In the genomic region with DNA sequence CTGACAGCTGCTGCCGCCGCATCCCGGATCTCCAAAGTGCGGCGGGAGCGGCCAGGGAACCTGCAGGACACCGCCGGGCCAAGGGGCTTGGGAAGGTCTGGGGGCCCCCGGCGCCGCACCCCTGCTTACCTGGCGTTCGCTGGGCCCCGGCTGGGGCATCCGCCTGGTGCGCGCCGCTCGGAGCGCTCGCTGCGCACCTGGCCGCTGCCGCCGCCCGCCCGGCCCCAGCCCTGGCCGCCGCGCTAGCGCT, we compare ENCODE assay signal across 8 cellular contexts. TPM values are rescaled to one million over a fixed set of nuclear protein-coding genes. Genes with fewer than 3 reads are reported as not detected.
DNase-seq lines count a peak whose midpoint lies in the region; ATAC-seq and TF ChIP-seq lines count a peak whose summit lies in the region.

No MANE protein-coding gene starts in this region.

- TF ChIP-seq RAD21 in HCT116 (IDR thresholded peaks at IDR 0.05; ENCODE audit: low read depth), result no peak

- H4K20me1 ChIP-seq in HCT116 (ENCODE audit: insufficient read depth), result no peaks in the 10 kb centered on the region
- no peaks in the 10 kb centered on the region for H4K20me1 ChIP-seq in mammary epithelial cell (ENCODE audit: insufficient read depth, low read length)

- H2AFZ ChIP-seq in HCT116 (ENCODE audit: low read depth, low read length, poor library complexity, severe bottlenecking), result no peak overlapping the region
- H2AFZ ChIP-seq in mammary epithelial cell (ENCODE audit: low read depth, low read length), result peak overlapping the region; percentile 94

- peaks cover 34% of the 10 kb centered on the region for H3K79me2 ChIP-seq in HCT116 (ENCODE audit: insufficient read depth, low read length)
- peaks cover 31% of the 10 kb centered on the region for H3K79me2 ChIP-seq in mammary epithelial cell (ENCODE audit: insufficient read depth, low read length)

- TF ChIP-seq CTCF in 22Rv1 (IDR thresholded peaks at IDR 0.05) (no peak), HCT116 (IDR thresholded peaks at IDR 0.05 in 2 of 3, conservative IDR thresholded peaks at IDR 0.05 in 1 of 3; ENCODE audit: borderline replicate concordance in 1 of 3, insufficient read depth in 1 of 3, low read depth in 2 of 3, low read length in 2 of 3) (no peak), mammary epithelial cell (conservative IDR thresholded peaks at IDR 0.05 in 1 of 2, IDR thresholded peaks at IDR 0.05 in 1 of 2; ENCODE audit: extremely low read depth in 1 of 2, insufficient read depth in 1 of 2, low read depth in 1 of 2, low read length in 2 of 2) (no peak)

- CTCF ChIA-PET in HCT116 (lab: Charles Lee), result no interaction called here
- CTCF ChIA-PET in mammary epithelial cell (lab: Charles Lee; ENCODE audit: low non-redundant PET), result no interaction called here

- no TSS peak for BruUV-seq in HCT116 (replicated peaks; lab: Mats Ljungman, UMichigan)
- no TSS peak for BruUV-seq in mammary epithelial cell (replicated peaks; lab: Mats Ljungman, UMichigan)

- intact Hi-C loops in HCT116 (cut with micrococcal nuclease), result loop anchor here (1.0 to 2.0 kb wide), 2 partner anchors 26 to 172 kb away; no protein-coding TSS in a partner anchor
- intact Hi-C loops in mammary epithelial cell (cut with micrococcal nuclease), result loop anchor here (1.0 to 5.0 kb wide), 4 partner anchors 45 to 172 kb away; no protein-coding TSS in a partner anchor

- H3K27ac ChIP-seq in 22Rv1, result peak overlapping the region; percentile 81
- peak overlapping the region; percentile 84 for H3K27ac ChIP-seq in HCT116 (ENCODE audit: low read depth, low read length)
- peak overlapping the region; percentile 39 for H3K27ac ChIP-seq in mammary epithelial cell (ENCODE audit: insufficient read depth, low read depth, low read length)
- H3K27ac ChIP-seq in mucosa of rectum (ENCODE audit: low read depth in 2 of 2, low read length in 2 of 2), result peak overlapping the region; percentile 91 to 92

- RAD21 ChIA-PET in HCT116 (lab: Charles Lee; ENCODE audit: low non-redundant PET in 1 of 2, low total read pairs in 2 of 2, uncharacterized antibody in 2 of 2, unreplicated experiment in 2 of 2), result no interaction called here

- WGBS in mammary epithelial cell (ENCODE audit: low coverage, missing lambda C conversion rate), result no CpG with 5 or more reads among the region's 31 CpGs

- in situ Hi-C loops in mammary epithelial cell (cut with MboI; ENCODE audit: low sequenced_read_pairs in 2 of 2), result no loop called here

- H3K9ac ChIP-seq in HCT116 (ENCODE audit: low read length) (peak overlapping the region; percentile 87), mammary epithelial cell (ENCODE audit: insufficient read depth, low read length) (peak overlapping the region; percentile 50), mucosa of rectum (ENCODE audit: low read depth in 1 of 2, low read length in 2 of 2) (peak overlapping the region; percentile 85 to 98)

- H3K9me2 ChIP-seq in HCT116 (ENCODE audit: insufficient read depth), result no peaks in the 10 kb centered on the region

- dilution Hi-C loops in mammary epithelial cell (cut with HindIII; ENCODE audit: low sequenced_read_pairs), result no loop called here

- H3K4me2 ChIP-seq in HCT116 (ENCODE audit: low read length) (peak overlapping the region; percentile 97), mammary epithelial cell (ENCODE audit: insufficient read depth, low read depth, low read length) (peak overlapping the region; percentile 98)

- no peaks in the 10 kb centered on the region for H3K9me3 ChIP-seq in HCT116 (ENCODE audit: control insufficient read depth in 1 of 2, insufficient read depth in 1 of 2, low read depth in 1 of 2, low read length in 2 of 2)
- H3K9me3 ChIP-seq in mammary epithelial cell (replicated peaks; ENCODE audit: insufficient read depth, low read length), result no peaks in the 10 kb centered on the region
- no peaks in the 10 kb centered on the region for H3K9me3 ChIP-seq in mucosa of rectum (ENCODE audit: control insufficient read depth in 2 of 2, low read length in 2 of 2)

- no peaks in the 10 kb centered on the region for H3K27me3 ChIP-seq in HCT116 (ENCODE audit: insufficient read depth, low read length)
- no peaks in the 10 kb centered on the region for H3K27me3 ChIP-seq in mammary epithelial cell (ENCODE audit: insufficient read depth, low read length)
- H3K27me3 ChIP-seq in mucosa of rectum (ENCODE audit: control insufficient read depth in 2 of 2, insufficient read depth in 2 of 2, low read length in 2 of 2), result peaks cover 0 to 2% of the 10 kb centered on the region in 2 donors

- H3K36me3 ChIP-seq in HCT116 (ENCODE audit: control insufficient read depth in 1 of 2, insufficient read depth in 2 of 2, low read length in 2 of 2) (no peaks in the 10 kb centered on the region), mammary epithelial cell (ENCODE audit: insufficient read depth, low read length) (no peaks in the 10 kb centered on the region), mucosa of rectum (ENCODE audit: control insufficient read depth in 2 of 2, insufficient read depth in 2 of 2, low read length in 2 of 2) (no peaks in the 10 kb centered on the region)

- no peak for TF ChIP-seq POLR2A in HCT116 (IDR thresholded peaks at IDR 0.05; ENCODE audit: borderline replicate concordance, extremely low read depth, insufficient read depth, insufficient read length)

- POLR2A ChIA-PET in HCT116 (lab: Charles Lee), result interaction anchor here (1.0 kb wide), 1 partner anchor 10 kb away, joined by 4 read pairs; no protein-coding TSS in a partner anchor

- peak overlapping the region; percentile 79 to 90 for H3K4me3 ChIP-seq in HCT116 (replicated peaks in 1 of 2; ENCODE audit: low read depth in 1 of 2, low read length in 2 of 2)
- peak overlapping the region; percentile 61 to 90 (median 74) for H3K4me3 ChIP-seq in mammary epithelial cell (replicated peaks in 1 of 3; ENCODE audit: insufficient read depth in 1 of 3, low read depth in 2 of 3, low read length in 3 of 3)
- H3K4me3 ChIP-seq in mucosa of rectum (ENCODE audit: low read length in 2 of 2), result peak overlapping the region; percentile 91 to 92

- DNase-seq in HCT116 (ENCODE audit: low read depth, low spot score) (no peak), mammary epithelial cell (no peak), Ammon's horn (ENCODE audit: low spot score) (no peak), NCI-H524 (lab: John Stamatoyannopoulos, UW) (no peak), DMS 273 treated with DMSO at 0.1 percent for 48 hours (lab: John Stamatoyannopoulos, UW) (no peak)

- peaks cover 18 to 38% of the 10 kb centered on the region in 2 experiments for H3K4me1 ChIP-seq in HCT116 (ENCODE audit: control insufficient read depth in 1 of 2, insufficient read depth in 2 of 2, low read length in 2 of 2)
- H3K4me1 ChIP-seq in mammary epithelial cell (ENCODE audit: insufficient read depth, low read length), result peaks cover 33% of the 10 kb centered on the region
- peaks cover 20 to 24% of the 10 kb centered on the region in 2 donors for H3K4me1 ChIP-seq in mucosa of rectum (ENCODE audit: control insufficient read depth in 2 of 2, insufficient read depth in 2 of 2, low read length in 2 of 2)

- no peak for ATAC-seq in HCT116
- ATAC-seq in GM18502 (IDR thresholded peaks at IDR 0.05; ENCODE audit: poor library complexity, unreplicated experiment), result no peak

TF ChIP-seq in HCT116, 20 proteins besides CTCF, POLR2A, EP300 and RAD21:
- no peak for TF ChIP-seq POLR2AphosphoS5 (IDR thresholded peaks at IDR 0.05; ENCODE audit: low read depth, low read length)
- TF ChIP-seq CEBPB (IDR thresholded peaks at IDR 0.05; ENCODE audit: low read depth), result no peak
- no peak for TF ChIP-seq CBX3 (IDR thresholded peaks at IDR 0.05; ENCODE audit: low read depth)
- TF ChIP-seq FOSL1 (IDR thresholded peaks at IDR 0.05; ENCODE audit: low read depth), result no peak
- TF ChIP-seq, protein P1, sequence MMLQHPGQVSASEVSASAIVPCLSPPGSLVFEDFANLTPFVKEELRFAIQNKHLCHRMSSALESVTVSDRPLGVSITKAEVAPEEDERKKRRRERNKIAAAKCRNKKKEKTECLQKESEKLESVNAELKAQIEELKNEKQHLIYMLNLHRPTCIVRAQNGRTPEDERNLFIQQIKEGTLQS (IDR thresholded peaks at IDR 0.05), result no peak
- TF ChIP-seq ZFX (IDR thresholded peaks at IDR 0.05), result peak; percentile 36; the same call in 1 of the 2 replicates
- no peak for TF ChIP-seq ELF1 (IDR thresholded peaks at IDR 0.05; ENCODE audit: borderline replicate concordance, low read depth)
TF ChIP-seq in HCT116: peak in this region for 1.

RNA-seq across cellular contexts. Expression of a gene that starts 0.3 kb away (rescaled TPM):
- total RNA-seq in HCT116 (2021; ENCODE audit: unreplicated experiment) (15.9 TPM), mammary epithelial cell (10 to 100 TPM; 12.7 to 15.0 TPM)
- 8.1 and 8.6 TPM in 2 replicates for polyA plus RNA-seq in HCT116 (2012)
- polyA plus RNA-seq in mammary epithelial cell, result 6.8 TPM
- polyA minus RNA-seq in mammary epithelial cell, result 18.6 TPM

Comparison
In these comparisons a context has a peak if more than half of its experiments do, and no peak if none do; other contexts are left out.
1. H3K27ac ChIP-seq: peak in every context shown above with its lines; median percentile 92 in mucosa of rectum; 84 in HCT116; 81 in 22Rv1; 39 in mammary epithelial cell.